In the genomic region with DNA sequence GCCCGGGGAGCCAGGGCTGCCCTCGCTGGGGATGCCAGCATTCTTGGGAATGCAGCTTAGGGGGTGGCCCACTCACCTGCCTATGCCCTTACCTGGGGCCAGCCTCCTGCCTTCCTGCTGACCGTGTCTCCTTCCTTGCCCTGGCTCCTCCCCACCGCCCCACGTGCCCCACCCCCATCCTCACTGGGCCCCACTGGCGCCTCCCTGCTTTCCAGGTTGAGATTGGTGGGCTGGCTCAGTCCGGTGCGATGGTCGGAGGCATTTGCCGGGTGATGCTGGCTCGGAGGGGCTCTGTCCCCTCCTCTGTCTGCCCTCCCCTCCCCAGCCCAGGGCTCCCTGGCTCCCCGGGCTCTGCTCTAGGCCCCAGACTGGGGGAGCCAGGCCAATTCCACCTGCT, we compare ENCODE assay signal across 1 cellular context.
A peak's percentile ranks its signal among the peaks of the same experiment; 100 is the strongest.
TF ChIP-seq lines count a peak whose summit lies in the region.

No MANE protein-coding gene starts in this region.

TF ChIP-seq in HEK293, 187 proteins besides CTCF, POLR2A, EP300 and RAD21:
- TF ChIP-seq ZBTB1 (tag by site-specific recombination; IDR thresholded peaks at IDR 0.05) (no peak), ZNF747 (tag by site-specific recombination; IDR thresholded peaks at IDR 0.05) (no peak), ZNF629 (tag by site-specific recombination; IDR thresholded peaks at IDR 0.05) (no peak), GLIS2 (tag by site-specific recombination; IDR thresholded peaks at IDR 0.05) (peak; percentile 12; the same call in 1 of the 2 replicates), ZNF391 (tag by site-specific recombination; IDR thresholded peaks at IDR 0.05; ENCODE audit: borderline replicate concordance, low read depth) (no peak), KLF9 (tag by site-specific recombination; IDR thresholded peaks at IDR 0.05; ENCODE audit: low read depth) (no peak)
